ENCODE assay signal across 8 cellular contexts in genomic region chr1:41516168-41516961, GRCh38. TPM values are rescaled to one million over a fixed set of nuclear protein-coding genes. Genes with fewer than 3 reads are reported as not detected.
A peak's percentile ranks its signal among the peaks of the same experiment; 100 is the strongest.
DNase-seq lines count a peak whose midpoint lies in the region; ATAC-seq, FAIRE-seq and TF ChIP-seq lines count a peak whose summit lies in the region.

No MANE protein-coding gene starts in this region.

- peaks cover 70% of the 10 kb centered on the region for H3K36me3 Mint-ChIP-seq in dendritic cell treated with granulocyte-macrophage colony-stimulating factor and Interleukin-4, amounts not matched to agents 40 ng/mL and 50 ng/mL, for 4 days (ENCODE audit: low read depth)

- peak overlapping the region; percentile 37; the same call in 1 of the 2 replicates for H3K4me2 ChIP-seq in HepG2 (ENCODE audit: low read depth, low read length)

- intact Hi-C loops in dendritic cell treated with granulocyte-macrophage colony-stimulating factor and Interleukin-4, amounts not matched to agents 40 ng/mL and 50 ng/mL, for 4 days (cut with micrococcal nuclease), result no loop called here
- intact Hi-C loops in HepG2 (cut with micrococcal nuclease; ENCODE audit: unreplicated experiment), result no loop called here

- WGBS in HepG2 (ENCODE audit: low lambda C conversion rate), result 24% methylated on average over 36 of the region's 51 CpGs

- no peaks in the 10 kb centered on the region for H3K9me3 Mint-ChIP-seq in dendritic cell treated with granulocyte-macrophage colony-stimulating factor and Interleukin-4, amounts not matched to agents 40 ng/mL and 50 ng/mL, for 4 days

- no peak for TF ChIP-seq POLR2A in GM12891 (IDR thresholded peaks at IDR 0.05; ENCODE audit: low read depth, low read length)
- no peak for TF ChIP-seq POLR2A in HepG2 (IDR thresholded peaks at IDR 0.05; ENCODE audit: insufficient read depth in 1 of 2, low read depth in 2 of 2, low read length in 2 of 2)

- H3K27ac Mint-ChIP-seq in dendritic cell treated with granulocyte-macrophage colony-stimulating factor and Interleukin-4, amounts not matched to agents 40 ng/mL and 50 ng/mL, for 4 days, result peak overlapping the region; percentile 4

- no peak overlapping the region for H3K27ac ChIP-seq in HepG2 (ENCODE audit: extremely low read length, insufficient read depth, low read length)

- H3K79me2 ChIP-seq in HepG2 (ENCODE audit: insufficient read depth, low read length), result no peaks in the 10 kb centered on the region

- no peak overlapping the region for H2AFZ ChIP-seq in HepG2 (ENCODE audit: low read length)

- POLR2A ChIA-PET in HepG2 (lab: Yijun Ruan, JAX), result no interaction called here

- no peak overlapping the region for H3K9ac ChIP-seq in HepG2 (ENCODE audit: insufficient read depth, low read depth, low read length)

- peak; percentile 89 for TF ChIP-seq CTCF in HepG2 (CRISPR knock-in tag; IDR thresholded peaks at IDR 0.05)

- H3K27me3 ChIP-seq in HepG2 (ENCODE audit: control insufficient read depth in 1 of 2, insufficient read depth in 2 of 2, low read length in 2 of 2), result peaks cover 0 to 20% of the 10 kb centered on the region in 2 experiments; a peak in 2 of 5 replicates

- no TSS peak for BruUV-seq in HepG2 (replicated peaks; lab: Mats Ljungman, UMichigan)

- in situ Hi-C loops in HepG2 (cut with HindIII; ENCODE audit: extremely low pct_ligation_motif_present, low pct_unique_long_range_greater_than_20kb), result no loop called here

- peaks cover 3% of the 10 kb centered on the region for H3K27me3 Mint-ChIP-seq in dendritic cell treated with granulocyte-macrophage colony-stimulating factor and Interleukin-4, amounts not matched to agents 40 ng/mL and 50 ng/mL, for 4 days

- peaks cover 25% of the 10 kb centered on the region for H3K4me1 Mint-ChIP-seq in dendritic cell treated with granulocyte-macrophage colony-stimulating factor and Interleukin-4, amounts not matched to agents 40 ng/mL and 50 ng/mL, for 4 days (ENCODE audit: low read depth)

- FAIRE-seq in GM12891 (lab: Jason Lieb, UNC) (peak; percentile 89), HepG2 (lab: Jason Lieb, UNC) (no peak)

- H3K9me3 ChIP-seq in HepG2 (ENCODE audit: low read length), result no peaks in the 10 kb centered on the region

- H3K4me3 Mint-ChIP-seq in dendritic cell treated with granulocyte-macrophage colony-stimulating factor and Interleukin-4, amounts not matched to agents 40 ng/mL and 50 ng/mL, for 4 days, result peak overlapping the region; percentile 78

- TF ChIP-seq RAD21 in HepG2 (CRISPR knock-in tag; IDR thresholded peaks at IDR 0.05), result peak; percentile 57; the same call in 1 of the 2 replicates

- H4K20me1 ChIP-seq in HepG2 (ENCODE audit: insufficient read depth, low read length), result no peaks in the 10 kb centered on the region

- TF ChIP-seq EP300 in HepG2 (IDR thresholded peaks at IDR 0.05; ENCODE audit: low read depth in 2 of 2, low read length in 2 of 2) (no peak), HepG2 (CRISPR knock-in tag; IDR thresholded peaks at IDR 0.05; ENCODE audit: borderline replicate concordance) (no peak)

- CTCF ChIA-PET in HepG2 (lab: Yijun Ruan, JAX; ENCODE audit: low intra/inter-chr PET ratio, low total read pairs), result interaction anchor here (0.6 kb wide), 1 partner anchor 14 kb away, joined by 3 read pairs; no protein-coding TSS in a partner anchor

- DNase-seq in GM12891 (ENCODE audit: insufficient read length, low spot score) (peak; percentile 97), NCI-H345 treated with DMSO at 0.1 percent for 48 hours (lab: John Stamatoyannopoulos, UW; ENCODE audit: unreplicated experiment) (peak; percentile 69), HepG2 (ENCODE audit: low spot score) (peak; percentile 55), GDM1 (lab: John Stamatoyannopoulos, UW) (no peak)
- peak; percentile 80 for DNase-seq in activated CD4-positive, alpha-beta T cell treated with anti-CD3 and anti-CD28 coated beads for 48 hours
- DNase-seq in stimulated activated CD4-positive, alpha-beta T cell treated with anti-CD3 and anti-CD28 coated beads, Interleukin-1b, Interleukin-23, amount 100 ng/mL, for 48 hours, result peak; percentile 57

- H3K36me3 ChIP-seq in HepG2 (replicated peaks in 1 of 2; ENCODE audit: control insufficient read depth in 1 of 2, insufficient read depth in 2 of 2, low read length in 2 of 2), result no peaks in the 10 kb centered on the region

- peak overlapping the region in 1 of 3 experiments; percentile 16; a peak in 1 of 6 replicates for H3K4me3 ChIP-seq in HepG2 (replicated peaks in 1 of 3; ENCODE audit: insufficient read depth in 1 of 3, low read depth in 2 of 3, low read length in 3 of 3)

- ATAC-seq in HG03097 (IDR thresholded peaks at IDR 0.05; ENCODE audit: low FRiP score, unreplicated experiment) (peak; percentile 66), HepG2 (peak; percentile 98)

- 0 out of 2 replicates have a peak, but pooled peaks cover 5% of the 10 kb centered on the region for H3K4me1 ChIP-seq in HepG2 (ENCODE audit: insufficient read depth, low read length)

TF ChIP-seq in GM12891, 5 proteins besides CTCF, POLR2A, EP300 and RAD21:
- TF ChIP-seq PAX5 (IDR thresholded peaks at IDR 0.05; ENCODE audit: insufficient read depth, low read length, severe bottlenecking), result no peak
- TF ChIP-seq POU2F2 (IDR thresholded peaks at IDR 0.05; ENCODE audit: low read depth, low read length), result no peak
- no peak for TF ChIP-seq SPI1 (IDR thresholded peaks at IDR 0.05; ENCODE audit: low read depth, low read length)
- TF ChIP-seq POLR2AphosphoS5 (IDR thresholded peaks at IDR 0.05; ENCODE audit: low read depth, low read length), result no peak
- no peak for TF ChIP-seq TAF1 (IDR thresholded peaks at IDR 0.05; ENCODE audit: low read depth, low read length)

TF ChIP-seq in HepG2, 621 proteins besides CTCF, POLR2A, EP300 and RAD21 (continues in another document):
- TF ChIP-seq ZNF232 (CRISPR knock-in tag; IDR thresholded peaks at IDR 0.05; ENCODE audit: borderline replicate concordance) (0 out of 2 replicates have a peak, but pooled peaks have one; percentile 37), ZNF598 (CRISPR knock-in tag; IDR thresholded peaks at IDR 0.05; ENCODE audit: borderline replicate concordance) (no peak), ZNF274 (CRISPR knock-in tag; IDR thresholded peaks at IDR 0.05) (no peak), NR2F2 (IDR thresholded peaks at IDR 0.05; ENCODE audit: borderline replicate concordance, low read depth) (no peak), RFX1 (IDR thresholded peaks at IDR 0.05) (no peak), SP5 (CRISPR knock-in tag; IDR thresholded peaks at IDR 0.05; ENCODE audit: borderline replicate concordance, low read depth) (0 out of 2 replicates have a peak, but pooled peaks have one; percentile 20), ZNF564 (CRISPR knock-in tag; IDR thresholded peaks at IDR 0.05) (no peak), YEATS4 (CRISPR knock-in tag; IDR thresholded peaks at IDR 0.05; ENCODE audit: borderline replicate concordance) (peak; percentile 66), ZNF441 (CRISPR knock-in tag; IDR thresholded peaks at IDR 0.05; ENCODE audit: borderline replicate concordance) (no peak), RBM39 (IDR thresholded peaks at IDR 0.05; ENCODE audit: low read depth, low read length, poor library complexity, severe bottlenecking) (no peak), CHD4 (IDR thresholded peaks at IDR 0.05; ENCODE audit: borderline replicate concordance, low read length) (no peak), ZNF784 (CRISPR knock-in tag; IDR thresholded peaks at IDR 0.05; ENCODE audit: borderline replicate concordance) (no peak)
- TF ChIP-seq, protein P1, sequence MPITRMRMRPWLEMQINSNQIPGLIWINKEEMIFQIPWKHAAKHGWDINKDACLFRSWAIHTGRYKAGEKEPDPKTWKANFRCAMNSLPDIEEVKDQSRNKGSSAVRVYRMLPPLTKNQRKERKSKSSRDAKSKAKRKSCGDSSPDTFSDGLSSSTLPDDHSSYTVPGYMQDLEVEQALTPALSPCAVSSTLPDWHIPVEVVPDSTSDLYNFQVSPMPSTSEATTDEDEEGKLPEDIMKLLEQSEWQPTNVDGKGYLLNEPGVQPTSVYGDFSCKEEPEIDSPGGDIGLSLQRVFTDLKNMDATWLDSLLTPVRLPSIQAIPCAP (CRISPR knock-in tag; IDR thresholded peaks at IDR 0.05; ENCODE audit: low read depth), result no peak

RNA-seq across cellular contexts. Expression of gene EDN2, which starts 31.9 kb away (rescaled TPM):
- 0.37 TPM for polyA plus RNA-seq in GM12891 (2012; ENCODE audit: low read depth, missing spikeins)
- total RNA-seq in HepG2 (2016; rRNA removed; fragmentation: Illumina TruSeq; extraction: Trizol), result not detected in 2 replicates
- total RNA-seq in HepG2 (2016; cell fraction: cytosol; rRNA removed; fragmentation: Illumina TruSeq; extraction: Trizol; ENCODE audit: low read depth), result not detected in 2 replicates
- not detected in 2 replicates for total RNA-seq in HepG2 (2016; cell fraction: insoluble cytoplasmic fraction; rRNA removed; fragmentation: Illumina TruSeq; extraction: Trizol)
- total RNA-seq in HepG2 (2016; cell fraction: membrane; rRNA removed; fragmentation: Illumina TruSeq; extraction: Trizol), result not detected in 2 replicates
- not detected in 2 replicates for total RNA-seq in HepG2 (2016; cell fraction: nucleus; rRNA removed; fragmentation: Illumina TruSeq; extraction: Trizol)
- polyA plus RNA-seq in HepG2 (2011; rRNA removed), result not detected in 2 replicates
- not detected in 2 replicates for polyA plus RNA-seq in HepG2 (2011; cell fraction: cytosol; rRNA removed)
- polyA plus RNA-seq in HepG2 (2011; cell fraction: nucleus; rRNA removed), result not detected in 2 replicates
- not detected in 2 replicates for polyA plus RNA-seq in HepG2 (2012)
- polyA plus RNA-seq in HepG2 (2016; cell fraction: cytosol; fragmentation: Illumina TruSeq; extraction: Trizol; ENCODE audit: low read depth), result not detected in 2 replicates
- polyA plus RNA-seq in HepG2 (2016; cell fraction: insoluble cytoplasmic fraction; fragmentation: Illumina TruSeq; extraction: Trizol; ENCODE audit: low read depth), result not detected in 2 replicates
- polyA plus RNA-seq in HepG2 (2016; cell fraction: membrane; fragmentation: Illumina TruSeq; extraction: Trizol; ENCODE audit: low read depth), result not detected in 2 replicates
- polyA plus RNA-seq in HepG2 (2016; cell fraction: nucleus; fragmentation: Illumina TruSeq; extraction: Trizol; ENCODE audit: insufficient read depth, low read depth), result not detected in 2 replicates
- 1.1 TPM in 1 of 2 replicates, not detected in the other for polyA minus RNA-seq in HepG2 (2011; rRNA and poly(A)+ RNA removed; ENCODE audit: low replicate concordance)
- polyA minus RNA-seq in HepG2 (2011; cell fraction: cytosol; rRNA and poly(A)+ RNA removed), result not detected in 2 replicates
- polyA minus RNA-seq in HepG2 (2011; cell fraction: nucleus; rRNA and poly(A)+ RNA removed), result not detected in 2 replicates
